In the genomic region with DNA sequence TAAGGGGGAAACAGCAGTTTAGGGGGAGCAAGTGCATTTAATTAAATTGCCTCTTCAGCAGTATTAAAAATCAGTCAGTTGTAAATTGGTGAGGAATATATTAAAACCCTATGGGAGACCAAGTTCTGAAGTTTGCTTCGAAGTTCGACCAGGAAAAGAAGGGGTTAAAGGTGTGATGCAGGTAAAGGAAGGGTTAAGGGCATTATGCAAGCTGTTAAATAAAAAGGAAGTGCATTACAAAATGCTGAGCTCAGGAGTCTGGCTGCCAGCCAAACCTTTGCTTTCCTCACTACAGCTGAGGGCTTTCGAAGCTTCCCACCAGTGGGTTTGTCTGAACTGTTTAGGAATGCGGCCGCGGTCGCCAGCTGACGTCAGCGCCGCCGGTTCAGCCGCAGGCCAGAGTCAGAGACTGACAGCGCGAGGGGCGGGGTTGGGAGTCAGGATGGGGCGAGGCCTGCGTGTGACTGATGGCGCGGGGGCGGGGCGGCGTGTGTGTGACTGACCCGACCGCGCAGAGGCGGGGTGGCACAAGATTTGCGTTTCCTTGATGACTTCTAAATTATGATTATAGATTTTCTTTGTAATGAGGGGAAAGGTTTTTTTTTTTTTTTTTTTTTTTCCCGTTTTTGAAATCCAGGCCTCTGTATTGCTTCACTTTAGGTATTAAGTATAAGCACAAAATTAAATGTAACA, we compare ENCODE assay signal across 1 cellular context.
TF ChIP-seq lines count a peak whose summit lies in the region.

No MANE protein-coding gene starts in this region.

TF ChIP-seq in HepG2, 621 proteins besides CTCF, POLR2A, EP300 and RAD21 (continued from another document and continues in another):
- TF ChIP-seq, protein P1, sequence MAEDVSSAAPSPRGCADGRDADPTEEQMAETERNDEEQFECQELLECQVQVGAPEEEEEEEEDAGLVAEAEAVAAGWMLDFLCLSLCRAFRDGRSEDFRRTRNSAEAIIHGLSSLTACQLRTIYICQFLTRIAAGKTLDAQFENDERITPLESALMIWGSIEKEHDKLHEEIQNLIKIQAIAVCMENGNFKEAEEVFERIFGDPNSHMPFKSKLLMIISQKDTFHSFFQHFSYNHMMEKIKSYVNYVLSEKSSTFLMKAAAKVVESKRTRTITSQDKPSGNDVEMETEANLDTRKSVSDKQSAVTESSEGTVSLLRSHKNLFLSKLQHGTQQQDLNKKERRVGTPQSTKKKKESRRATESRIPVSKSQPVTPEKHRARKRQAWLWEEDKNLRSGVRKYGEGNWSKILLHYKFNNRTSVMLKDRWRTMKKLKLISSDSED (CRISPR knock-in tag; IDR thresholded peaks at IDR 0.05): no peak
- TF ChIP-seq, protein P2, sequence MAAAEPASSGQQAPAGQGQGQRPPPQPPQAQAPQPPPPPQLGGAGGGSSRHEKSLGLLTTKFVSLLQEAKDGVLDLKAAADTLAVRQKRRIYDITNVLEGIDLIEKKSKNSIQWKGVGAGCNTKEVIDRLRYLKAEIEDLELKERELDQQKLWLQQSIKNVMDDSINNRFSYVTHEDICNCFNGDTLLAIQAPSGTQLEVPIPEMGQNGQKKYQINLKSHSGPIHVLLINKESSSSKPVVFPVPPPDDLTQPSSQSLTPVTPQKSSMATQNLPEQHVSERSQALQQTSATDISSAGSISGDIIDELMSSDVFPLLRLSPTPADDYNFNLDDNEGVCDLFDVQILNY (CRISPR knock-in tag; conservative IDR thresholded peaks at IDR 0.05): no peak
- TF ChIP-seq ZNF629 (CRISPR knock-in tag; conservative IDR thresholded peaks at IDR 0.05): no peak
- TF ChIP-seq ZNF567 (CRISPR knock-in tag; IDR thresholded peaks at IDR 0.05; ENCODE audit: borderline replicate concordance): no peak
- no peak for TF ChIP-seq SP2 (CRISPR knock-in tag; IDR thresholded peaks at IDR 0.05)
- peak; percentile 96 for TF ChIP-seq TFAP4 (IDR thresholded peaks at IDR 0.05; ENCODE audit: borderline replicate concordance, low read depth)
- no peak for TF ChIP-seq KLF11 (CRISPR knock-in tag; IDR thresholded peaks at IDR 0.05)
- peak; percentile 33; the same call in 1 of the 2 replicates for TF ChIP-seq JUNB (CRISPR knock-in tag; IDR thresholded peaks at IDR 0.05; ENCODE audit: borderline replicate concordance)
- TF ChIP-seq HDAC1 (CRISPR knock-in tag; IDR thresholded peaks at IDR 0.05): peak; percentile 47
- no peak for TF ChIP-seq ZNF569 (CRISPR knock-in tag; IDR thresholded peaks at IDR 0.05; ENCODE audit: borderline replicate concordance)
- no peak for TF ChIP-seq TFDP2 (CRISPR knock-in tag; IDR thresholded peaks at IDR 0.05)
- no peak for TF ChIP-seq ZFP36 (IDR thresholded peaks at IDR 0.05; ENCODE audit: borderline replicate concordance, low read depth, low read length, partially characterized antibody)
- peak; percentile 39; the same call in 1 of the 2 replicates for TF ChIP-seq MED1 (CRISPR knock-in tag; IDR thresholded peaks at IDR 0.05)
- TF ChIP-seq, protein P3, sequence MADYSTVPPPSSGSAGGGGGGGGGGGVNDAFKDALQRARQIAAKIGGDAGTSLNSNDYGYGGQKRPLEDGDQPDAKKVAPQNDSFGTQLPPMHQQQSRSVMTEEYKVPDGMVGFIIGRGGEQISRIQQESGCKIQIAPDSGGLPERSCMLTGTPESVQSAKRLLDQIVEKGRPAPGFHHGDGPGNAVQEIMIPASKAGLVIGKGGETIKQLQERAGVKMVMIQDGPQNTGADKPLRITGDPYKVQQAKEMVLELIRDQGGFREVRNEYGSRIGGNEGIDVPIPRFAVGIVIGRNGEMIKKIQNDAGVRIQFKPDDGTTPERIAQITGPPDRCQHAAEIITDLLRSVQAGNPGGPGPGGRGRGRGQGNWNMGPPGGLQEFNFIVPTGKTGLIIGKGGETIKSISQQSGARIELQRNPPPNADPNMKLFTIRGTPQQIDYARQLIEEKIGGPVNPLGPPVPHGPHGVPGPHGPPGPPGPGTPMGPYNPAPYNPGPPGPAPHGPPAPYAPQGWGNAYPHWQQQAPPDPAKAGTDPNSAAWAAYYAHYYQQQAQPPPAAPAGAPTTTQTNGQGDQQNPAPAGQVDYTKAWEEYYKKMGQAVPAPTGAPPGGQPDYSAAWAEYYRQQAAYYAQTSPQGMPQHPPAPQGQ (CRISPR knock-in tag; IDR thresholded peaks at IDR 0.05; ENCODE audit: borderline replicate concordance): no peak
- TF ChIP-seq TCF7 (IDR thresholded peaks at IDR 0.05; ENCODE audit: low read depth): 0 out of 2 replicates have a peak, but pooled peaks have one; percentile 17
- peak; percentile 91 for TF ChIP-seq CREB1 (IDR thresholded peaks at IDR 0.05)
- TF ChIP-seq CREB1 (CRISPR knock-in tag; IDR thresholded peaks at IDR 0.05): peak; percentile 92
- TF ChIP-seq ZBTB43 (CRISPR knock-in tag; conservative IDR thresholded peaks at IDR 0.05): 0 out of 2 replicates have a peak, but pooled peaks have one; percentile 42
- TF ChIP-seq TEAD2 (CRISPR knock-in tag; IDR thresholded peaks at IDR 0.05): no peak
- peak; percentile 29; the same call in 1 of the 2 replicates for TF ChIP-seq CBX5 (CRISPR knock-in tag; IDR thresholded peaks at IDR 0.05; ENCODE audit: borderline replicate concordance)
- no peak for TF ChIP-seq ZNF10 (CRISPR knock-in tag; IDR thresholded peaks at IDR 0.05; ENCODE audit: borderline replicate concordance, low read depth)
- no peak for TF ChIP-seq ZNF781 (CRISPR knock-in tag; IDR thresholded peaks at IDR 0.05; ENCODE audit: borderline replicate concordance, not compliant biosample characterization)
- TF ChIP-seq ZNF616 (CRISPR knock-in tag; IDR thresholded peaks at IDR 0.05; ENCODE audit: low read depth): no peak
- TF ChIP-seq ZNF264 (CRISPR knock-in tag; IDR thresholded peaks at IDR 0.05): peak; percentile 74
- TF ChIP-seq THYN1 (CRISPR knock-in tag; IDR thresholded peaks at IDR 0.05; ENCODE audit: borderline replicate concordance, low read depth): no peak
- TF ChIP-seq FOXO1 (CRISPR knock-in tag; IDR thresholded peaks at IDR 0.05): no peak
- no peak for TF ChIP-seq ZNF713 (CRISPR knock-in tag; IDR thresholded peaks at IDR 0.05)
- TF ChIP-seq ZNF580 (CRISPR knock-in tag; IDR thresholded peaks at IDR 0.05; ENCODE audit: borderline replicate concordance, low read depth): peak; percentile 32; the same call in 1 of the 2 replicates
- TF ChIP-seq SCMH1 (CRISPR knock-in tag; IDR thresholded peaks at IDR 0.05; ENCODE audit: borderline replicate concordance): no peak
- 0 out of 2 replicates have a peak, but pooled peaks have one; percentile 34 for TF ChIP-seq ETV6 (CRISPR knock-in tag; conservative IDR thresholded peaks at IDR 0.05)
- TF ChIP-seq ZNF761 (CRISPR knock-in tag; conservative IDR thresholded peaks at IDR 0.05): no peak
- no peak for TF ChIP-seq ZNF709 (CRISPR knock-in tag; IDR thresholded peaks at IDR 0.05)
- no peak for TF ChIP-seq KAT2B (IDR thresholded peaks at IDR 0.05; ENCODE audit: borderline replicate concordance, low read depth, low read length)
- TF ChIP-seq ZNF660 (CRISPR knock-in tag; IDR thresholded peaks at IDR 0.05; ENCODE audit: borderline replicate concordance, low read depth): no peak
- no peak for TF ChIP-seq ZC3H13 (CRISPR knock-in tag; IDR thresholded peaks at IDR 0.05)
- TF ChIP-seq ZNF550 (CRISPR knock-in tag; IDR thresholded peaks at IDR 0.05; ENCODE audit: borderline replicate concordance): no peak
- TF ChIP-seq ARID5B (CRISPR knock-in tag; IDR thresholded peaks at IDR 0.05): peak; percentile 89
- no peak for TF ChIP-seq ISX (CRISPR knock-in tag; conservative IDR thresholded peaks at IDR 0.05)
- no peak for TF ChIP-seq ZNF17 (CRISPR knock-in tag; IDR thresholded peaks at IDR 0.05)
- no peak for TF ChIP-seq HDAC6 (IDR thresholded peaks at IDR 0.05; ENCODE audit: low read depth, low read length)
- peak; percentile 66; the same call in 1 of the 2 replicates for TF ChIP-seq ARID4A (CRISPR knock-in tag; IDR thresholded peaks at IDR 0.05; ENCODE audit: borderline replicate concordance)
- TF ChIP-seq, protein P4, sequence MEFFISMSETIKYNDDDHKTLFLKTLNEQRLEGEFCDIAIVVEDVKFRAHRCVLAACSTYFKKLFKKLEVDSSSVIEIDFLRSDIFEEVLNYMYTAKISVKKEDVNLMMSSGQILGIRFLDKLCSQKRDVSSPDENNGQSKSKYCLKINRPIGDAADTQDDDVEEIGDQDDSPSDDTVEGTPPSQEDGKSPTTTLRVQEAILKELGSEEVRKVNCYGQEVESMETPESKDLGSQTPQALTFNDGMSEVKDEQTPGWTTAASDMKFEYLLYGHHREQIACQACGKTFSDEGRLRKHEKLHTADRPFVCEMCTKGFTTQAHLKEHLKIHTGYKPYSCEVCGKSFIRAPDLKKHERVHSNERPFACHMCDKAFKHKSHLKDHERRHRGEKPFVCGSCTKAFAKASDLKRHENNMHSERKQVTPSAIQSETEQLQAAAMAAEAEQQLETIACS (CRISPR knock-in tag; IDR thresholded peaks at IDR 0.05): no peak
- TF ChIP-seq RXRB (CRISPR knock-in tag; IDR thresholded peaks at IDR 0.05; ENCODE audit: borderline replicate concordance): peak; percentile 62; the same call in 1 of the 2 replicates
- TF ChIP-seq DPF2 (CRISPR knock-in tag; IDR thresholded peaks at IDR 0.05; ENCODE audit: borderline replicate concordance, low read depth): no peak
